23 cellular contexts compared by ENCODE assay signal in genomic region chr20:37570419-37570818, GRCh38.
"Had no signal": no experiment of that assay in that cellular context is flagged by ENCODE, and none has a peak within 500 bp of the region (broad histone marks: within the 10 kb centered on the region; RNA-seq: fewer than 3 reads in every experiment).

No MANE protein-coding gene starts in this region.

- ATAC-seq: effector memory CD8-positive, alpha-beta T cell; esophagus mucosa; foreskin keratinocyte; gastrocnemius medialis; gastroesophageal sphincter; heart left ventricle; heart right ventricle had no signal

- H3K4me1 ChIP-seq: colonic mucosa, foreskin keratinocyte, heart left ventricle, heart right ventricle had no signal

- H3K9me3 ChIP-seq: colonic mucosa, esophagus muscularis mucosa, esophagus squamous epithelium, gastrocnemius medialis, gastroesophageal sphincter, heart left ventricle, heart right ventricle had no signal

- H3K4me3 ChIP-seq: colonic mucosa, coronary artery, dorsolateral prefrontal cortex, esophagus muscularis mucosa, esophagus squamous epithelium, gastrocnemius medialis, gastroesophageal sphincter, heart left ventricle, heart right ventricle had no signal

- H3K36me3 ChIP-seq: colonic mucosa, esophagus muscularis mucosa, esophagus squamous epithelium, gastrocnemius medialis, gastroesophageal sphincter, heart left ventricle, heart right ventricle had no signal

- H3K27ac ChIP-seq: colonic mucosa, coronary artery, dorsolateral prefrontal cortex, epithelial cell of prostate, esophagus muscularis mucosa, esophagus squamous epithelium, foreskin keratinocyte, gastrocnemius medialis, gastroesophageal sphincter, heart left ventricle, heart right ventricle had no signal

- DNase-seq: colonic mucosa; cortex of kidney; dermis blood vessel endothelial cell; dorsolateral prefrontal cortex; effector CD4-positive, alpha-beta T cell; effector CD8-positive, alpha-beta T cell; effector memory CD4-positive, alpha-beta T cell; effector memory CD8-positive, alpha-beta T cell; endodermal cell; erythroblast; esophagus squamous epithelium; foreskin fibroblast; foreskin keratinocyte; foreskin melanocyte; gastrocnemius medialis; glutamatergic neuron; heart left ventricle; heart right ventricle had no signal
